ENCODE assay signal across 1 cellular context in genomic region chr2:1641498-1641897, GRCh38.
TF ChIP-seq lines count a peak whose summit lies in the region.

No MANE protein-coding gene starts in this region.

TF ChIP-seq in WTC11, 78 proteins besides CTCF, POLR2A, EP300 and RAD21 (continued from another document):
- TF ChIP-seq IRF1 (CRISPR knock-in tag; IDR thresholded peaks at IDR 0.05) (no peak), JUN (CRISPR knock-in tag; IDR thresholded peaks at IDR 0.05) (no peak), HMGXB4 (CRISPR knock-in tag; IDR thresholded peaks at IDR 0.05) (no peak), ZNF396 (CRISPR knock-in tag; IDR thresholded peaks at IDR 0.05; ENCODE audit: borderline replicate concordance) (no peak), NR1H2 (CRISPR knock-in tag; IDR thresholded peaks at IDR 0.05) (no peak)
- TF ChIP-seq, protein P1, sequence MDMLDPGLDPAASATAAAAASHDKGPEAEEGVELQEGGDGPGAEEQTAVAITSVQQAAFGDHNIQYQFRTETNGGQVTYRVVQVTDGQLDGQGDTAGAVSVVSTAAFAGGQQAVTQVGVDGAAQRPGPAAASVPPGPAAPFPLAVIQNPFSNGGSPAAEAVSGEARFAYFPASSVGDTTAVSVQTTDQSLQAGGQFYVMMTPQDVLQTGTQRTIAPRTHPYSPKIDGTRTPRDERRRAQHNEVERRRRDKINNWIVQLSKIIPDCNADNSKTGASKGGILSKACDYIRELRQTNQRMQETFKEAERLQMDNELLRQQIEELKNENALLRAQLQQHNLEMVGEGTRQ (CRISPR knock-in tag; IDR thresholded peaks at IDR 0.05): no peak
